11 cellular contexts compared by ENCODE assay signal in genomic region chr12:106766393-106766826, GRCh38. TPM values are rescaled to one million over a fixed set of nuclear protein-coding genes. Genes with fewer than 3 reads are reported as not detected.
DNase-seq lines count a peak whose midpoint lies in the region; ATAC-seq, FAIRE-seq and TF ChIP-seq lines count a peak whose summit lies in the region.
"Had no signal": no experiment of that assay in that cellular context is flagged by ENCODE, and none has a peak within 500 bp of the region (broad histone marks: within the 10 kb centered on the region; RNA-seq: fewer than 3 reads in every experiment).

No MANE protein-coding gene starts in this region.

- H3K4me3 Mint-ChIP-seq in neural crest cell (peak overlapping the region; percentile 21), HFFc6 (no peak overlapping the region)
- H3K4me3 Mint-ChIP-seq: natural killer cell had no signal

- no peak overlapping the region for H3K4me2 ChIP-seq in A549

- in situ Hi-C loops in KBM-7 (cut with MboI; ENCODE audit: low pct_unique_long_range_greater_than_20kb, low sequenced_read_pairs): no loop called here

- H3K9me3 ChIP-seq in A549: no peaks in the 10 kb centered on the region

- 79% methylated on average over 8 of the region's 8 CpGs for WGBS in A549 (ENCODE audit: missing lambda C conversion rate)

- H3K4me3 ChIP-seq in A549 (no peak overlapping the region), fibroblast of mammary gland (ENCODE audit: control insufficient read depth, low read depth, low read length) (no peak overlapping the region)

- no peaks in the 10 kb centered on the region for H3K27me3 Mint-ChIP-seq in neural crest cell (ENCODE audit: low read depth)
- H3K27me3 Mint-ChIP-seq in HFFc6 (ENCODE audit: insufficient read depth): peaks cover 16% of the 10 kb centered on the region

- no peak for TF ChIP-seq RAD21 in A549 (conservative IDR thresholded peaks at IDR 0.05 in 1 of 2, IDR thresholded peaks at IDR 0.05 in 1 of 2)

- H3K4me1 Mint-ChIP-seq in neural crest cell: peaks cover 58% of the 10 kb centered on the region
- H3K4me1 Mint-ChIP-seq in HFFc6 (ENCODE audit: low read depth): no peaks in the 10 kb centered on the region
- H3K4me1 Mint-ChIP-seq: natural killer cell had no signal

- no peak for TF ChIP-seq POLR2A in A549 (IDR thresholded peaks at IDR 0.05; ENCODE audit: low read length)

- CTCF ChIA-PET in A549 (lab: Yijun Ruan, JAX): interaction anchor here (0.8 to 3.0 kb wide), 5 partner anchors 8 to 75 kb away, joined by 3 to 9 read pairs (median 4); no protein-coding TSS in a partner anchor

- H3K4me1 ChIP-seq in A549: peaks cover 46% of the 10 kb centered on the region

- H3K27ac Mint-ChIP-seq in neural crest cell (ENCODE audit: unreplicated experiment): peak overlapping the region; percentile 91
- no peak overlapping the region for H3K27ac Mint-ChIP-seq in HFFc6
- H3K27ac Mint-ChIP-seq: natural killer cell had no signal

- DNase-seq in A549 (ENCODE audit: low read depth in 1 of 2, low spot score in 1 of 2): no peak
- DNase-seq in RCC 7860 (ENCODE audit: low spot score): peak; percentile 50
- peak; percentile 60 for DNase-seq in fibroblast of mammary gland (ENCODE audit: low read depth)
- no peak for DNase-seq in neural crest cell (ENCODE audit: low read depth, low spot score)
- DNase-seq in HuH-7 (ENCODE audit: low spot score): no peak
- DNase-seq in HFFc6: no peak
- DNase-seq in KBM-7: no peak
- DNase-seq in COLO668 (lab: John Stamatoyannopoulos, UW; ENCODE audit: unreplicated experiment): no peak
- DNase-seq: natural killer cell had no signal

- no peak for ATAC-seq in A549
- ATAC-seq: natural killer cell had no signal

- TF ChIP-seq CTCF in A549 (IDR thresholded peaks at IDR 0.05) (no peak), fibroblast of mammary gland (conservative IDR thresholded peaks at IDR 0.05; ENCODE audit: control insufficient read depth, insufficient read depth, low read depth, low read length) (no peak), neural crest cell (conservative IDR thresholded peaks at IDR 0.05) (no peak), HFFc6 (IDR thresholded peaks at IDR 0.05) (no peak)

- no peak for TF ChIP-seq EP300 in A549 (IDR thresholded peaks at IDR 0.05)

- peak overlapping the region; percentile 77 to 79; a peak in 5 of 6 replicates for H3K27ac ChIP-seq in A549
- H3K27ac ChIP-seq: epithelial cell of prostate had no signal

- FAIRE-seq in A549 (lab: Jason Lieb, UNC): no peak
- FAIRE-seq in RCC 7860 (lab: Jason Lieb, UNC): peak; percentile 45
- FAIRE-seq: D721Med had no signal

- peaks cover 4% of the 10 kb centered on the region for H3K36me3 Mint-ChIP-seq in neural crest cell (ENCODE audit: low read depth)
- no peaks in the 10 kb centered on the region for H3K36me3 Mint-ChIP-seq in HFFc6 (ENCODE audit: low read depth)
- H3K36me3 Mint-ChIP-seq: natural killer cell had no signal

- H3K9me3 Mint-ChIP-seq in neural crest cell: no peaks in the 10 kb centered on the region
- H3K9me3 Mint-ChIP-seq in HFFc6: no peaks in the 10 kb centered on the region
- H3K9me3 Mint-ChIP-seq: natural killer cell had no signal

- POLR2A ChIA-PET in A549 (lab: Yijun Ruan, JAX): no interaction called here

TF ChIP-seq in A549, 52 proteins besides CTCF, POLR2A, EP300 and RAD21:
- TF ChIP-seq SMC3 (IDR thresholded peaks at IDR 0.05): no peak
- TF ChIP-seq, protein P1, sequence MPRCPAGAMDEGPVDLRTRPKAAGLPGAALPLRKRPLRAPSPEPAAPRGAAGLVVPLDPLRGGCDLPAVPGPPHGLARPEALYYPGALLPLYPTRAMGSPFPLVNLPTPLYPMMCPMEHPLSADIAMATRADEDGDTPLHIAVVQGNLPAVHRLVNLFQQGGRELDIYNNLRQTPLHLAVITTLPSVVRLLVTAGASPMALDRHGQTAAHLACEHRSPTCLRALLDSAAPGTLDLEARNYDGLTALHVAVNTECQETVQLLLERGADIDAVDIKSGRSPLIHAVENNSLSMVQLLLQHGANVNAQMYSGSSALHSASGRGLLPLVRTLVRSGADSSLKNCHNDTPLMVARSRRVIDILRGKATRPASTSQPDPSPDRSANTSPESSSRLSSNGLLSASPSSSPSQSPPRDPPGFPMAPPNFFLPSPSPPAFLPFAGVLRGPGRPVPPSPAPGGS (IDR thresholded peaks at IDR 0.05): no peak

RNA-seq across cellular contexts. Expression of gene RIC8B, which starts 8.1 kb away (rescaled TPM):
- 25.5 and 27.0 TPM in 2 replicates for polyA plus RNA-seq in A549 (2011; rRNA removed)
- 5.9 and 7.1 TPM in 2 replicates for polyA plus RNA-seq in A549 (2012; cell fraction: cytosol; rRNA removed)
- polyA plus RNA-seq in A549 (2012; cell fraction: nucleus; rRNA removed): 7.6 and 10.1 TPM in 2 replicates
- 9.4 to 10.5 TPM (median 9.7 TPM) in 3 replicates for polyA plus RNA-seq in A549 (2017; fragmentation: RNase III; extraction: RNeasy Plus Mini Kit Qiagen cat#74134 plus additional on column Dnase treatment)
- 40.8 and 41.6 TPM in 2 replicates for polyA minus RNA-seq in A549 (2011; rRNA and poly(A)+ RNA removed)
- 33.2 and 33.8 TPM in 2 replicates for total RNA-seq in neural crest cell
- total RNA-seq in HFFc6 (2021; fragmentation: NEBNext Ultra II Directional; extraction: Animal tissue kit (Norgen Biotek cat#: 25700)): 10 to 100 TPM in 4 of 6 experiments, 1 to 10 TPM in 2; 8.0 to 12.0 (median 10.2) TPM

Comparison
In these comparisons a context has a peak if more than half of its experiments do, and no peak if none do; other contexts are left out.
1. DNase-seq: peak in RCC 7860 (single experiment) and fibroblast of mammary gland (single experiment); none in A549 (0 of 2), neural crest cell (single experiment), HuH-7 (single experiment), HFFc6 (single experiment), KBM-7 (single experiment) and COLO668 (single experiment).